In the genomic region with DNA sequence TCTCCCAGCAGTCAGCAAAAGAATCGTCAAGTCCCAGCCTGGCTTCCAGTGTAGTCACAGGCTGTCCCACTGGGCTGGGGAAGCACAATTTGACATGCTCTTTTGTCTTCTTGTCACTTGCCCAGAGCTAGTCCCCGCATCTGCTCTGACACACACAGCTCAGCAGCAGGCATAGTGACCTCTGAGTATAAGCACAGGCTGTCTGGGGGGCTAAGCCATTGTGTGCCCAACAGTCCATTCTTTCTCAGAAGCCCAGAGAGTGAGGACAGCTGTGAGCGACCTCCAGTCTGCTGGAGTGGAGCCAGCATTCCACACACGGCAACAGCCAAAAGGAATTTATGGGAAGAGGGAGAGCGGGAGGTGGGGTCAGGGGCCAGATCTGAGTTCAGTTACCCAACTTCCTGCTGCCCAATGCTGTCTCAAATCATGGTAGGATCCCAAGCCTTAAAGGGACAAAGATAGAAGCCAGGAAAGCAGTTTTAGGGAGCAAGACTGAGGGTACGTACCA, we compare ENCODE assay signal across 11 cellular contexts. TPM values are rescaled to one million over a fixed set of nuclear protein-coding genes. Genes with fewer than 3 reads are reported as not detected.
DNase-seq lines count a peak whose midpoint lies in the region; ATAC-seq and TF ChIP-seq lines count a peak whose summit lies in the region.
"Had no signal": no experiment of that assay in that cellular context is flagged by ENCODE, and none has a peak within 500 bp of the region (broad histone marks: within the 10 kb centered on the region; RNA-seq: fewer than 3 reads in every experiment).

No MANE protein-coding gene starts in this region.

- H3K4me1 Mint-ChIP-seq in endothelial cell (ENCODE audit: unreplicated experiment): peaks cover 10% of the 10 kb centered on the region
- H3K4me1 Mint-ChIP-seq: activated CD4-positive, alpha-beta memory T cell treated with anti-CD3 and anti-CD28 coated beads, Interleukin-2, amount 10 ng/mL, durations not matched to agents 7 days and 5 days had no signal

- TF ChIP-seq CTCF in endothelial cell (IDR thresholded peaks at IDR 0.05; ENCODE audit: unreplicated experiment) (no peak), GM13977 (IDR thresholded peaks at IDR 0.05; ENCODE audit: extremely low read depth, insufficient read depth, missing control alignments) (no peak)

- no CpG with 5 or more reads among the region's 6 CpGs for WGBS in mesendoderm (ENCODE audit: extremely low coverage, insufficient coverage, low lambda C conversion rate)

- no peak overlapping the region for H3K4me3 Mint-ChIP-seq in endothelial cell (ENCODE audit: unreplicated experiment)
- H3K4me3 Mint-ChIP-seq: activated CD4-positive, alpha-beta memory T cell treated with anti-CD3 and anti-CD28 coated beads, Interleukin-2, amount 10 ng/mL, durations not matched to agents 7 days and 5 days; CD4-positive, alpha-beta T cell; naive thymus-derived CD8-positive, alpha-beta T cell had no signal

- no peak overlapping the region for H2BK15ac ChIP-seq in mesendoderm (replicated peaks; ENCODE audit: low read depth)

- no peak overlapping the region for H2AK5ac ChIP-seq in mesendoderm (ENCODE audit: low read length)

- H3K9ac ChIP-seq in mesendoderm (ENCODE audit: low read length): no peak overlapping the region

- peak overlapping the region; percentile 44 for H3K56ac ChIP-seq in mesendoderm (ENCODE audit: low read length)

- H4K8ac ChIP-seq in mesendoderm (ENCODE audit: low read depth, low read length): no peak overlapping the region

- H3K36me3 Mint-ChIP-seq in endothelial cell (ENCODE audit: low read depth, unreplicated experiment): no peaks in the 10 kb centered on the region
- H3K36me3 Mint-ChIP-seq: naive thymus-derived CD8-positive, alpha-beta T cell had no signal

- H3K79me2 ChIP-seq in mesendoderm (ENCODE audit: control insufficient read depth, insufficient read depth, low read length): no peaks in the 10 kb centered on the region

- H3K23ac ChIP-seq in mesendoderm (ENCODE audit: low read length): no peak overlapping the region

- no peak overlapping the region for H3K4me2 ChIP-seq in mesendoderm (ENCODE audit: low read length)

- no peaks in the 10 kb centered on the region for H3K36me3 ChIP-seq in mesendoderm (ENCODE audit: control insufficient read depth, insufficient read depth, low read length)

- peaks cover 2% of the 10 kb centered on the region for H3K4me1 ChIP-seq in mesendoderm (ENCODE audit: control insufficient read depth, low read depth, low read length)

- no peak overlapping the region for H3K18ac ChIP-seq in mesendoderm (ENCODE audit: low read length)

- no peak overlapping the region for H2BK120ac ChIP-seq in mesendoderm (ENCODE audit: low read depth, low read length)

- H3K79me1 ChIP-seq in mesendoderm (ENCODE audit: low read length): no peaks in the 10 kb centered on the region

- H3K4ac ChIP-seq in mesendoderm (ENCODE audit: low read depth, low read length): no peak overlapping the region

- DNase-seq in ACHN (peak; percentile 84), LHCN-M2 (ENCODE audit: low read depth) (peak; percentile 95), endothelial cell (ENCODE audit: low spot score) (peak; percentile 45), mesendoderm (peak; percentile 76), GM13977 (ENCODE audit: low spot score) (no peak), DMS53 (lab: John Stamatoyannopoulos, UW) (no peak)
- DNase-seq: activated CD4-positive, alpha-beta memory T cell treated with anti-CD3 and anti-CD28 coated beads, Interleukin-2, amount 10 ng/mL, durations not matched to agents 7 days and 5 days; CD4-positive, alpha-beta T cell; naive thymus-derived CD8-positive, alpha-beta T cell had no signal

- no peaks in the 10 kb centered on the region for H3K27me3 ChIP-seq in mesendoderm (ENCODE audit: insufficient read depth, low read length, poor library complexity)

- H2BK5ac ChIP-seq in mesendoderm (ENCODE audit: low read length): no peak overlapping the region

- ATAC-seq in GM18870 (IDR thresholded peaks at IDR 0.05; ENCODE audit: unreplicated experiment) (no peak), GM18858 (IDR thresholded peaks at IDR 0.05; ENCODE audit: unreplicated experiment) (no peak)
- ATAC-seq: naive thymus-derived CD8-positive, alpha-beta T cell had no signal

- no peak overlapping the region for H3K4me3 ChIP-seq in mesendoderm (ENCODE audit: low read length)

- peak overlapping the region; percentile 64 for H3K27ac Mint-ChIP-seq in endothelial cell (ENCODE audit: unreplicated experiment)
- H3K27ac Mint-ChIP-seq: activated CD4-positive, alpha-beta memory T cell treated with anti-CD3 and anti-CD28 coated beads, Interleukin-2, amount 10 ng/mL, durations not matched to agents 7 days and 5 days; CD4-positive, alpha-beta T cell had no signal

- in situ Hi-C loops in ACHN (cut with HindIII; ENCODE audit: low pct_ligation_motif_present, low pct_unique_long_range_greater_than_20kb, low sequenced_read_pairs) (no loop called here), GM13977 (cut with MboI; ENCODE audit: low pct_unique_long_range_greater_than_20kb, low sequenced_read_pairs, unreplicated experiment) (no loop called here)

- H3K27me3 Mint-ChIP-seq in endothelial cell (ENCODE audit: unreplicated experiment): peaks cover 3% of the 10 kb centered on the region
- H3K27me3 Mint-ChIP-seq: CD4-positive, alpha-beta T cell had no signal

- H4K5ac ChIP-seq in mesendoderm (ENCODE audit: low read length): no peak overlapping the region

- no peak overlapping the region for H3K27ac ChIP-seq in mesendoderm (ENCODE audit: low read depth, low read length)

- H3K9me3 Mint-ChIP-seq in endothelial cell (ENCODE audit: unreplicated experiment): no peaks in the 10 kb centered on the region
- H3K9me3 Mint-ChIP-seq: activated CD4-positive, alpha-beta memory T cell treated with anti-CD3 and anti-CD28 coated beads, Interleukin-2, amount 10 ng/mL, durations not matched to agents 7 days and 5 days; CD4-positive, alpha-beta T cell; naive thymus-derived CD8-positive, alpha-beta T cell had no signal

RNA-seq across cellular contexts. Expression of a gene that starts 59.8 kb away (rescaled TPM):
- total RNA-seq in LHCN-M2 (2014; rRNA removed): 162 and 204 TPM in 2 replicates
- 57.4 TPM for polyA plus RNA-seq in LHCN-M2 (2012)
- 125 TPM for total RNA-seq in endothelial cell (ENCODE audit: unreplicated experiment)
- polyA plus RNA-seq in mesendoderm (2013, experiment 1 of 2): 75.3 TPM
- polyA plus RNA-seq in mesendoderm (2013, experiment 2 of 2): 76.4 TPM

Comparison
In these comparisons a context has a peak if more than half of its experiments do, and no peak if none do; other contexts are left out.
1. DNase-seq: peak in ACHN (single experiment), LHCN-M2 (single experiment), endothelial cell (single experiment) and mesendoderm (single experiment); none in GM13977 (single experiment) and DMS53 (single experiment).